2 cellular contexts compared by ENCODE assay signal in the genomic region with DNA sequence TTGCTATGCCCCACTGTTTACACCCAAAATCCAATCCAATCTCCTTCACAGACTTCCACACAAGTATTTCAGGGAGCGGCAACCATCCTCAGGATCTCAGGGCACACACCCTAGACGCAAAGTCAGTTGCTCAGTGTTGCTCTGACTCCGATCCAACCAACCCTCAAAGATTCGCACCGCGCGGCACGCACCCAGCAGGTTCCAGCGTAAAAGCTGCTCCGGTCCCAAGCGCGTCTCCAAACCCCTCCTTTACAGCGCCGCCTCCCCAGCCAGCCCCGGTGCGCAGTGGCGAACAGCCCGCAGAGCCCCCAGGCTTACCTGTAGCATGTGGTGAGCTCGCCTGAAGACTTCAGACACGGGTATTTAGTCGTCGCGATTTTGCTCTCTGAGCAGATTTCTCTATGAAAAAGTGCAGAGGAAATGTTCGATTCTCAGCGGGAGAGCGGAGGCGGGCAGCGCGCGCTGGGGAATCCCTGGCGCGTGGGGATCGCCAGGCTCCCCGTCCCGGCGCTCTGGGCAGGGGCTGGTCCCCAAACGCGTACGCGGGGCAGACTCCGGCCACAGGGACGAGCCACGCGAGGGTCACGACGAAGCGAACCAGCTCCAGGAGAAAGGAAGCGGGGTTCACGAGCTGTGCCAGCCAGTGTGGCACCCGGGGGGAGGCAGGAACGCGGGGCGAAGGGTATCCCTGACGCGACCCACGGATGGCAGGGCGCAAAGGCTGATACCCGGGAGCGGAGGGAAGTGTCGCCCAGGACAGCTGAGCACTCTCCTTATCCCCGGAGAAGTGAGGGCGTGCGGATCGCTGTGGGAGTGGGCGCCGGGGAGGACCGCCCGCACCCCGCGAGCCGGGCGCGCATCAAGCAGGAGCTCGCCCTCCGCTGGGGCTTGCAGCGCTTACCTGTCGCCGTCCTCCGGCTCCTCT.
TF ChIP-seq lines count a peak whose summit lies in the region.

No MANE protein-coding gene starts in this region.

TF ChIP-seq in HEK293, 187 proteins besides CTCF, POLR2A, EP300 and RAD21 (continued from another document and continues in another):
- TF ChIP-seq, protein P1, sequence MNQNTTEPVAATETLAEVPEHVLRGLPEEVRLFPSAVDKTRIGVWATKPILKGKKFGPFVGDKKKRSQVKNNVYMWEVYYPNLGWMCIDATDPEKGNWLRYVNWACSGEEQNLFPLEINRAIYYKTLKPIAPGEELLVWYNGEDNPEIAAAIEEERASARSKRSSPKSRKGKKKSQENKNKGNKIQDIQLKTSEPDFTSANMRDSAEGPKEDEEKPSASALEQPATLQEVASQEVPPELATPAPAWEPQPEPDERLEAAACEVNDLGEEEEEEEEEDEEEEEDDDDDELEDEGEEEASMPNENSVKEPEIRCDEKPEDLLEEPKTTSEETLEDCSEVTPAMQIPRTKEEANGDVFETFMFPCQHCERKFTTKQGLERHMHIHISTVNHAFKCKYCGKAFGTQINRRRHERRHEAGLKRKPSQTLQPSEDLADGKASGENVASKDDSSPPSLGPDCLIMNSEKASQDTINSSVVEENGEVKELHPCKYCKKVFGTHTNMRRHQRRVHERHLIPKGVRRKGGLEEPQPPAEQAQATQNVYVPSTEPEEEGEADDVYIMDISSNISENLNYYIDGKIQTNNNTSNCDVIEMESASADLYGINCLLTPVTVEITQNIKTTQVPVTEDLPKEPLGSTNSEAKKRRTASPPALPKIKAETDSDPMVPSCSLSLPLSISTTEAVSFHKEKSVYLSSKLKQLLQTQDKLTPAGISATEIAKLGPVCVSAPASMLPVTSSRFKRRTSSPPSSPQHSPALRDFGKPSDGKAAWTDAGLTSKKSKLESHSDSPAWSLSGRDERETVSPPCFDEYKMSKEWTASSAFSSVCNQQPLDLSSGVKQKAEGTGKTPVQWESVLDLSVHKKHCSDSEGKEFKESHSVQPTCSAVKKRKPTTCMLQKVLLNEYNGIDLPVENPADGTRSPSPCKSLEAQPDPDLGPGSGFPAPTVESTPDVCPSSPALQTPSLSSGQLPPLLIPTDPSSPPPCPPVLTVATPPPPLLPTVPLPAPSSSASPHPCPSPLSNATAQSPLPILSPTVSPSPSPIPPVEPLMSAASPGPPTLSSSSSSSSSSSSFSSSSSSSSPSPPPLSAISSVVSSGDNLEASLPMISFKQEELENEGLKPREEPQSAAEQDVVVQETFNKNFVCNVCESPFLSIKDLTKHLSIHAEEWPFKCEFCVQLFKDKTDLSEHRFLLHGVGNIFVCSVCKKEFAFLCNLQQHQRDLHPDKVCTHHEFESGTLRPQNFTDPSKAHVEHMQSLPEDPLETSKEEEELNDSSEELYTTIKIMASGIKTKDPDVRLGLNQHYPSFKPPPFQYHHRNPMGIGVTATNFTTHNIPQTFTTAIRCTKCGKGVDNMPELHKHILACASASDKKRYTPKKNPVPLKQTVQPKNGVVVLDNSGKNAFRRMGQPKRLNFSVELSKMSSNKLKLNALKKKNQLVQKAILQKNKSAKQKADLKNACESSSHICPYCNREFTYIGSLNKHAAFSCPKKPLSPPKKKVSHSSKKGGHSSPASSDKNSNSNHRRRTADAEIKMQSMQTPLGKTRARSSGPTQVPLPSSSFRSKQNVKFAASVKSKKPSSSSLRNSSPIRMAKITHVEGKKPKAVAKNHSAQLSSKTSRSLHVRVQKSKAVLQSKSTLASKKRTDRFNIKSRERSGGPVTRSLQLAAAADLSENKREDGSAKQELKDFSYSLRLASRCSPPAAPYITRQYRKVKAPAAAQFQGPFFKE (tag by site-specific recombination; IDR thresholded peaks at IDR 0.05; ENCODE audit: borderline replicate concordance), result no peak
- TF ChIP-seq, protein P2, sequence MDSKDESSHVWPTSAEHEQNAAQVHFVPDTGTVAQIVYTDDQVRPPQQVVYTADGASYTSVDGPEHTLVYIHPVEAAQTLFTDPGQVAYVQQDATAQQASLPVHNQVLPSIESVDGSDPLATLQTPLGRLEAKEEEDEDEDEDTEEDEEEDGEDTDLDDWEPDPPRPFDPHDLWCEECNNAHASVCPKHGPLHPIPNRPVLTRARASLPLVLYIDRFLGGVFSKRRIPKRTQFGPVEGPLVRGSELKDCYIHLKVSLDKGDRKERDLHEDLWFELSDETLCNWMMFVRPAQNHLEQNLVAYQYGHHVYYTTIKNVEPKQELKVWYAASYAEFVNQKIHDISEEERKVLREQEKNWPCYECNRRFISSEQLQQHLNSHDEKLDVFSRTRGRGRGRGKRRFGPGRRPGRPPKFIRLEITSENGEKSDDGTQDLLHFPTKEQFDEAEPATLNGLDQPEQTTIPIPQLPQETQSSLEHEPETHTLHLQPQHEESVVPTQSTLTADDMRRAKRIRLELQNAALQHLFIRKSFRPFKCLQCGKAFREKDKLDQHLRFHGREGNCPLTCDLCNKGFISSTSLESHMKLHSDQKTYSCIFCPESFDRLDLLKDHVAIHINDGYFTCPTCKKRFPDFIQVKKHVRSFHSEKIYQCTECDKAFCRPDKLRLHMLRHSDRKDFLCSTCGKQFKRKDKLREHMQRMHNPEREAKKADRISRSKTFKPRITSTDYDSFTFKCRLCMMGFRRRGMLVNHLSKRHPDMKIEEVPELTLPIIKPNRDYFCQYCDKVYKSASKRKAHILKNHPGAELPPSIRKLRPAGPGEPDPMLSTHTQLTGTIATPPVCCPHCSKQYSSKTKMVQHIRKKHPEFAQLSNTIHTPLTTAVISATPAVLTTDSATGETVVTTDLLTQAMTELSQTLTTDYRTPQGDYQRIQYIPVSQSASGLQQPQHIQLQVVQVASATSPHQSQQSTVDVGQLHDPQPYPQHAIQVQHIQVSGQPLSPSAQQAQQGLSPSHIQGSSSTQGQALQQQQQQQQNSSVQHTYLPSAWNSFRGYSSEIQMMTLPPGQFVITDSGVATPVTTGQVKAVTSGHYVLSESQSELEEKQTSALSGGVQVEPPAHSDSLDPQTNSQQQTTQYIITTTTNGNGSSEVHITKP (tag by site-specific recombination; IDR thresholded peaks at IDR 0.05), result no peak
- TF ChIP-seq SCRT2 (tag by site-specific recombination; IDR thresholded peaks at IDR 0.05) (peak; percentile 90), RBAK (tag by site-specific recombination; IDR thresholded peaks at IDR 0.05) (no peak), SETDB1 (IDR thresholded peaks at IDR 0.05; ENCODE audit: insufficient read length, low read length) (no peak), ZNF785 (tag by site-specific recombination; IDR thresholded peaks at IDR 0.05) (no peak), ZNF221 (tag by site-specific recombination; IDR thresholded peaks at IDR 0.05; ENCODE audit: borderline replicate concordance) (no peak), ZFHX2 (tag by site-specific recombination; conservative IDR thresholded peaks at IDR 0.05) (peak; percentile 54; the same call in 1 of the 2 replicates), ZNF830 (tag by site-specific recombination; IDR thresholded peaks at IDR 0.05; ENCODE audit: low read depth) (no peak), ZNF416 (tag by site-specific recombination; IDR thresholded peaks at IDR 0.05) (no peak)
- TF ChIP-seq, protein P3, sequence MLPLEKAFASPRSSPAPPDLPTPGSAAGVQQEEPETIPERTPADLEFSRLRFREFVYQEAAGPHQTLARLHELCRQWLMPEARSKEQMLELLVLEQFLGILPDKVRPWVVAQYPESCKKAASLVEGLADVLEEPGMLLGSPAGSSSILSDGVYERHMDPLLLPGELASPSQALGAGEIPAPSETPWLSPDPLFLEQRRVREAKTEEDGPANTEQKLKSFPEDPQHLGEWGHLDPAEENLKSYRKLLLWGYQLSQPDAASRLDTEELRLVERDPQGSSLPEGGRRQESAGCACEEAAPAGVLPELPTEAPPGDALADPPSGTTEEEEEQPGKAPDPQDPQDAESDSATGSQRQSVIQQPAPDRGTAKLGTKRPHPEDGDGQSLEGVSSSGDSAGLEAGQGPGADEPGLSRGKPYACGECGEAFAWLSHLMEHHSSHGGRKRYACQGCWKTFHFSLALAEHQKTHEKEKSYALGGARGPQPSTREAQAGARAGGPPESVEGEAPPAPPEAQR (tag by site-specific recombination; IDR thresholded peaks at IDR 0.05), result no peak

TF ChIP-seq in WTC11, 78 proteins besides CTCF, POLR2A, EP300 and RAD21 (continued from another document and continues in another):
- TF ChIP-seq, protein P3 (CRISPR knock-in tag; IDR thresholded peaks at IDR 0.05), result no peak
- no peak for TF ChIP-seq CREM (CRISPR knock-in tag; IDR thresholded peaks at IDR 0.05)
- no peak for TF ChIP-seq GABPB1 (CRISPR knock-in tag; IDR thresholded peaks at IDR 0.05)
- TF ChIP-seq NR1H2 (CRISPR knock-in tag; IDR thresholded peaks at IDR 0.05), result no peak
- TF ChIP-seq, protein P4, sequence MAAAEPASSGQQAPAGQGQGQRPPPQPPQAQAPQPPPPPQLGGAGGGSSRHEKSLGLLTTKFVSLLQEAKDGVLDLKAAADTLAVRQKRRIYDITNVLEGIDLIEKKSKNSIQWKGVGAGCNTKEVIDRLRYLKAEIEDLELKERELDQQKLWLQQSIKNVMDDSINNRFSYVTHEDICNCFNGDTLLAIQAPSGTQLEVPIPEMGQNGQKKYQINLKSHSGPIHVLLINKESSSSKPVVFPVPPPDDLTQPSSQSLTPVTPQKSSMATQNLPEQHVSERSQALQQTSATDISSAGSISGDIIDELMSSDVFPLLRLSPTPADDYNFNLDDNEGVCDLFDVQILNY (CRISPR knock-in tag; IDR thresholded peaks at IDR 0.05), result peak; percentile 36; the same call in 1 of the 2 replicates
- TF ChIP-seq, protein P5, sequence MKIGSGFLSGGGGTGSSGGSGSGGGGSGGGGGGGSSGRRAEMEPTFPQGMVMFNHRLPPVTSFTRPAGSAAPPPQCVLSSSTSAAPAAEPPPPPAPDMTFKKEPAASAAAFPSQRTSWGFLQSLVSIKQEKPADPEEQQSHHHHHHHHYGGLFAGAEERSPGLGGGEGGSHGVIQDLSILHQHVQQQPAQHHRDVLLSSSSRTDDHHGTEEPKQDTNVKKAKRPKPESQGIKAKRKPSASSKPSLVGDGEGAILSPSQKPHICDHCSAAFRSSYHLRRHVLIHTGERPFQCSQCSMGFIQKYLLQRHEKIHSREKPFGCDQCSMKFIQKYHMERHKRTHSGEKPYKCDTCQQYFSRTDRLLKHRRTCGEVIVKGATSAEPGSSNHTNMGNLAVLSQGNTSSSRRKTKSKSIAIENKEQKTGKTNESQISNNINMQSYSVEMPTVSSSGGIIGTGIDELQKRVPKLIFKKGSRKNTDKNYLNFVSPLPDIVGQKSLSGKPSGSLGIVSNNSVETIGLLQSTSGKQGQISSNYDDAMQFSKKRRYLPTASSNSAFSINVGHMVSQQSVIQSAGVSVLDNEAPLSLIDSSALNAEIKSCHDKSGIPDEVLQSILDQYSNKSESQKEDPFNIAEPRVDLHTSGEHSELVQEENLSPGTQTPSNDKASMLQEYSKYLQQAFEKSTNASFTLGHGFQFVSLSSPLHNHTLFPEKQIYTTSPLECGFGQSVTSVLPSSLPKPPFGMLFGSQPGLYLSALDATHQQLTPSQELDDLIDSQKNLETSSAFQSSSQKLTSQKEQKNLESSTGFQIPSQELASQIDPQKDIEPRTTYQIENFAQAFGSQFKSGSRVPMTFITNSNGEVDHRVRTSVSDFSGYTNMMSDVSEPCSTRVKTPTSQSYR (CRISPR knock-in tag; IDR thresholded peaks at IDR 0.05), result 0 out of 2 replicates have a peak, but pooled peaks have one; percentile 45
- TF ChIP-seq ZBTB21 (CRISPR knock-in tag; IDR thresholded peaks at IDR 0.05; ENCODE audit: borderline replicate concordance), result 0 out of 2 replicates have a peak, but pooled peaks have one; percentile 53
- TF ChIP-seq, protein P6, sequence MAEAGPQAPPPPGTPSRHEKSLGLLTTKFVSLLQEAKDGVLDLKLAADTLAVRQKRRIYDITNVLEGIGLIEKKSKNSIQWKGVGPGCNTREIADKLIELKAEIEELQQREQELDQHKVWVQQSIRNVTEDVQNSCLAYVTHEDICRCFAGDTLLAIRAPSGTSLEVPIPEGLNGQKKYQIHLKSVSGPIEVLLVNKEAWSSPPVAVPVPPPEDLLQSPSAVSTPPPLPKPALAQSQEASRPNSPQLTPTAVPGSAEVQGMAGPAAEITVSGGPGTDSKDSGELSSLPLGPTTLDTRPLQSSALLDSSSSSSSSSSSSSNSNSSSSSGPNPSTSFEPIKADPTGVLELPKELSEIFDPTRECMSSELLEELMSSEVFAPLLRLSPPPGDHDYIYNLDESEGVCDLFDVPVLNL (CRISPR knock-in tag; IDR thresholded peaks at IDR 0.05; ENCODE audit: borderline replicate concordance, low read depth), result peak; percentile 52; the same call in 1 of the 2 replicates
- TF ChIP-seq, protein P7, sequence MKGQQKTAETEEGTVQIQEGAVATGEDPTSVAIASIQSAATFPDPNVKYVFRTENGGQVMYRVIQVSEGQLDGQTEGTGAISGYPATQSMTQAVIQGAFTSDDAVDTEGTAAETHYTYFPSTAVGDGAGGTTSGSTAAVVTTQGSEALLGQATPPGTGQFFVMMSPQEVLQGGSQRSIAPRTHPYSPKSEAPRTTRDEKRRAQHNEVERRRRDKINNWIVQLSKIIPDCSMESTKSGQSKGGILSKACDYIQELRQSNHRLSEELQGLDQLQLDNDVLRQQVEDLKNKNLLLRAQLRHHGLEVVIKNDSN (CRISPR knock-in tag; IDR thresholded peaks at IDR 0.05), result no peak
- no peak for TF ChIP-seq ELF4 (CRISPR knock-in tag; IDR thresholded peaks at IDR 0.05; ENCODE audit: low read depth)
- no peak for TF ChIP-seq SMAD4 (CRISPR knock-in tag; IDR thresholded peaks at IDR 0.05)
- peak; percentile 9; the same call in 1 of the 2 replicates for TF ChIP-seq ESRRA (CRISPR knock-in tag; IDR thresholded peaks at IDR 0.05; ENCODE audit: borderline replicate concordance)
- TF ChIP-seq EMX1 (CRISPR knock-in tag; IDR thresholded peaks at IDR 0.05), result no peak
- TF ChIP-seq SMAD3 (CRISPR knock-in tag; IDR thresholded peaks at IDR 0.05; ENCODE audit: borderline replicate concordance), result 0 out of 2 replicates have a peak, but pooled peaks have one; percentile 55
- TF ChIP-seq, protein P8, sequence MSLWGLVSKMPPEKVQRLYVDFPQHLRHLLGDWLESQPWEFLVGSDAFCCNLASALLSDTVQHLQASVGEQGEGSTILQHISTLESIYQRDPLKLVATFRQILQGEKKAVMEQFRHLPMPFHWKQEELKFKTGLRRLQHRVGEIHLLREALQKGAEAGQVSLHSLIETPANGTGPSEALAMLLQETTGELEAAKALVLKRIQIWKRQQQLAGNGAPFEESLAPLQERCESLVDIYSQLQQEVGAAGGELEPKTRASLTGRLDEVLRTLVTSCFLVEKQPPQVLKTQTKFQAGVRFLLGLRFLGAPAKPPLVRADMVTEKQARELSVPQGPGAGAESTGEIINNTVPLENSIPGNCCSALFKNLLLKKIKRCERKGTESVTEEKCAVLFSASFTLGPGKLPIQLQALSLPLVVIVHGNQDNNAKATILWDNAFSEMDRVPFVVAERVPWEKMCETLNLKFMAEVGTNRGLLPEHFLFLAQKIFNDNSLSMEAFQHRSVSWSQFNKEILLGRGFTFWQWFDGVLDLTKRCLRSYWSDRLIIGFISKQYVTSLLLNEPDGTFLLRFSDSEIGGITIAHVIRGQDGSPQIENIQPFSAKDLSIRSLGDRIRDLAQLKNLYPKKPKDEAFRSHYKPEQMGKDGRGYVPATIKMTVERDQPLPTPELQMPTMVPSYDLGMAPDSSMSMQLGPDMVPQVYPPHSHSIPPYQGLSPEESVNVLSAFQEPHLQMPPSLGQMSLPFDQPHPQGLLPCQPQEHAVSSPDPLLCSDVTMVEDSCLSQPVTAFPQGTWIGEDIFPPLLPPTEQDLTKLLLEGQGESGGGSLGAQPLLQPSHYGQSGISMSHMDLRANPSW (CRISPR knock-in tag; conservative IDR thresholded peaks at IDR 0.05; ENCODE audit: low read depth), result no peak
